ENCODE assay signal across 7 cellular contexts in the genomic region with DNA sequence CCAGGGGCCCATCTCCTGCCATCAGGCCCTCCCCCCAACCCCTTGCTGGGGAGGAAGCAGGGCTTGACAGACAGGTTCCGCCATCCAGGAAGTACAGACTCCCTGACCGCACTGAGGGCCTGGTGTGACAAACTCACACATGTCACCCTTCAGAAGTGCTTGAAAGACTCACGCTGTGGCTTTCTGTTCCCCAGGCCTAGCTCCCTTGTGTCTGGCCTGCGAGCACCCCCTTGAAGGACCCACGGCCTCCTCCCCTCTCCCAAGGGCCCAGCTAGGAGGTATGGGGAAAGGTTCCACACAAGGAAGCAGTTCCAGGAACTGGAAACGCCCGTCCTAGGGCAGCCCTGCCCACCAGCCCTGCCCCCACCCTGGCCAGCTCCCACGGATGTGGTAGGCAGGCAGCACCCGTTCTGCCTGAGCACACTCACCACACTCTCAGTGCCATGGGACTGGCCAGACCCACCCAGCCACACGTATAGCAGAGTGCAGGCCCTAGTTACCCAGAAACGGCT. TPM values are rescaled to one million over a fixed set of nuclear protein-coding genes. Genes with fewer than 3 reads are reported as not detected.
A peak's percentile ranks its signal among the peaks of the same experiment; 100 is the strongest.
DNase-seq lines count a peak whose midpoint lies in the region; ATAC-seq and TF ChIP-seq lines count a peak whose summit lies in the region.

No MANE protein-coding gene starts in this region.

- no peak overlapping the region for H3K4me3 ChIP-seq in lung
- no peak overlapping the region for H3K4me3 ChIP-seq in HAP-1

- H3K9me3 Mint-ChIP-seq in activated naive CD4-positive, alpha-beta T cell treated with anti-CD3 and anti-CD28 coated beads, Interleukin-2, amount 10 ng/mL, durations not matched to agents 7 days and 5 days, result no peaks in the 10 kb centered on the region

- in situ Hi-C loops in HAP-1 (cut with MboI; ENCODE audit: low sequenced_read_pairs), result no loop called here

- TF ChIP-seq CTCF in lung (IDR thresholded peaks at IDR 0.05; ENCODE audit: control extremely low read depth, extremely low read depth), result no peak

- H3K36me3 Mint-ChIP-seq in activated naive CD4-positive, alpha-beta T cell treated with anti-CD3 and anti-CD28 coated beads, Interleukin-2, amount 10 ng/mL, durations not matched to agents 7 days and 5 days, result peaks cover 82% of the 10 kb centered on the region

- ATAC-seq in GM18909 (IDR thresholded peaks at IDR 0.05; ENCODE audit: poor library complexity, unreplicated experiment) (peak; percentile 74), HG03060 (IDR thresholded peaks at IDR 0.05; ENCODE audit: low read depth, unreplicated experiment) (peak; percentile 38), lung (ENCODE audit: insufficient read depth, low FRiP score) (peak; percentile 54)

- H3K27me3 ChIP-seq in lung (ENCODE audit: control insufficient read depth, insufficient read depth) (no peaks in the 10 kb centered on the region), HAP-1 (ENCODE audit: low read depth) (no peaks in the 10 kb centered on the region)

- peaks cover 3% of the 10 kb centered on the region for H3K27me3 Mint-ChIP-seq in activated naive CD4-positive, alpha-beta T cell treated with anti-CD3 and anti-CD28 coated beads, Interleukin-2, amount 10 ng/mL, durations not matched to agents 7 days and 5 days

- H3K4me3 Mint-ChIP-seq in activated naive CD4-positive, alpha-beta T cell treated with anti-CD3 and anti-CD28 coated beads, Interleukin-2, amount 10 ng/mL, durations not matched to agents 7 days and 5 days, result peak overlapping the region; percentile 79

- WGBS in lung, 2 donors, result 12 to 20% methylated on average over 11 of the region's 11 CpGs

- H3K9me3 ChIP-seq in lung (ENCODE audit: control insufficient read depth in 2 of 2, insufficient read depth in 1 of 2, low read length in 1 of 2) (no peaks in the 10 kb centered on the region), HAP-1 (no peaks in the 10 kb centered on the region)

- H3K27ac Mint-ChIP-seq in activated naive CD4-positive, alpha-beta T cell treated with anti-CD3 and anti-CD28 coated beads, Interleukin-2, amount 10 ng/mL, durations not matched to agents 7 days and 5 days, result peak overlapping the region; percentile 99

- CTCF ChIA-PET in activated naive CD4-positive, alpha-beta T cell treated with anti-CD3 and anti-CD28 coated beads, Interleukin-2, amount 10 ng/mL, durations not matched to agents 7 days and 5 days (lab: Charles Lee), result interaction anchor here (0.7 to 1.5 kb wide), 9 partner anchors 9 to 143 kb away, joined by 3 to 6 read pairs (median 4); no protein-coding TSS in a partner anchor

- H3K36me3 ChIP-seq in lung (ENCODE audit: control insufficient read depth in 2 of 2, insufficient read depth in 2 of 2, low read length in 2 of 2) (peaks cover 0 to 17% of the 10 kb centered on the region in 2 donors), HAP-1 (replicated peaks) (peaks cover 49% of the 10 kb centered on the region)

- H3K4me1 ChIP-seq in lung (ENCODE audit: control insufficient read depth in 2 of 2, insufficient read depth in 2 of 2, low read length in 2 of 2), result peaks cover 0 to 28% of the 10 kb centered on the region in 2 donors
- H3K4me1 ChIP-seq in HAP-1, result no peaks in the 10 kb centered on the region

- peak; percentile 73 for DNase-seq in SKM-1 treated with dmso at 0.1 percent for 144 hours (lab: John Stamatoyannopoulos, UW; ENCODE audit: unreplicated experiment)
- DNase-seq in activated naive CD4-positive, alpha-beta T cell treated with anti-CD3 and anti-CD28 coated beads, Interleukin-2, amount 10 ng/mL, durations not matched to agents 7 days and 5 days, result peak; percentile 90
- peak; percentile 86 for DNase-seq in lung (ENCODE audit: low spot score)
- DNase-seq in stimulated activated CD8-positive, alpha-beta memory T cell treated with anti-CD3 and anti-CD28 coated beads, Interleukin-2, amount 100 ng/mL, for 1 hour (ENCODE audit: low read depth in 2 of 2), result peak; percentile 56 to 57
- no peak for DNase-seq in HAP-1 (ENCODE audit: low spot score in 2 of 2)

- H3K27ac ChIP-seq in lung (ENCODE audit: low read depth in 1 of 2, low read length in 1 of 2), result peak overlapping the region in 1 of 2 donors; percentile 89

- H3K4me1 Mint-ChIP-seq in activated naive CD4-positive, alpha-beta T cell treated with anti-CD3 and anti-CD28 coated beads, Interleukin-2, amount 10 ng/mL, durations not matched to agents 7 days and 5 days, result peaks cover 95% of the 10 kb centered on the region

RNA-seq across cellular contexts. Expression of gene SLC2A1, which starts 26.7 kb away (rescaled TPM):
- total RNA-seq in lung, result 100 to 1,000 TPM in 1 of 2 donors, 10 to 100 TPM in 1; 20.1 to 143 TPM
- 10 to 100 TPM in 1 of 2 donors, 1 to 10 TPM in 1; 9.5 to 37.1 TPM for polyA plus RNA-seq in lung

Comparison
In these comparisons a context has a peak if more than half of its experiments do, and no peak if none do; other contexts are left out.
1. DNase-seq: peak in SKM-1 treated with dmso at 0.1 percent for 144 hours (single experiment), activated naive CD4-positive, alpha-beta T cell treated with anti-CD3 and anti-CD28 coated beads, Interleukin-2, amount 10 ng/mL, durations not matched to agents 7 days and 5 days (single experiment), lung (single experiment) and stimulated activated CD8-positive, alpha-beta memory T cell treated with anti-CD3 and anti-CD28 coated beads, Interleukin-2, amount 100 ng/mL, for 1 hour (2 of 2); none in HAP-1 (0 of 2).
2. Peak in every context shown above with its lines, with median percentiles within 50 percentile points of each other: ATAC-seq.